ENCODE assay signal across 14 cellular contexts in the genomic region with DNA sequence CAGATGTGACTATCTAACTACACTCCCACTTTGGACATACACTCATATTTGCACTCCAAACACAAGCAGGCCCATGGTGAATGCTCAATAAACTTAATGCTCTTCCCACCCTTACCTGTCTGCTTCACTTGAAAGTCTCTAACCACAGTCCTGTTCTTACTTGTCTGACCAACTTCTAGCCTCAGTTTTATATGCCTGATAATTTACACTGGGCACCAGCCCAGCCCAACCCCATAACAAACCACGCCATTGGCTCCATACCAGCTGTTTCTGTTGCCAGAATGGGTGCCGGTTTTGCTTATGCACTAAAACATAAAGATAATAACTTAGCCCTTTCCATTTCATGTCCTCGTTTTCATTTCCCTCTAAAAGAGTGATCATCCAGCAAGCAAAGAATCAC.
DNase-seq lines count a peak whose midpoint lies in the region; ATAC-seq and TF ChIP-seq lines count a peak whose summit lies in the region.
"Had no signal": no experiment of that assay in that cellular context is flagged by ENCODE, and none has a peak within 500 bp of the region (broad histone marks: within the 10 kb centered on the region; RNA-seq: fewer than 3 reads in every experiment).

No MANE protein-coding gene starts in this region.

- no peak for TF ChIP-seq CTCF in colonic mucosa (IDR thresholded peaks at IDR 0.05)

- no peaks in the 10 kb centered on the region for H3K9me3 ChIP-seq in colonic mucosa
- H3K9me3 ChIP-seq: heart left ventricle, right atrium auricular region had no signal

- H3K4me1 ChIP-seq in colonic mucosa, result peaks cover 4% of the 10 kb centered on the region
- H3K4me1 ChIP-seq: right atrium auricular region had no signal

- H3K27ac Mint-ChIP-seq in stimulated activated memory B cell treated with anti-CD40 and anti-IgM and Interleukin-4, amounts not matched to agents 10 μg/mL and 1 μg/mL and 100 μg/mL, for 72 hours, result no peak overlapping the region
- H3K27ac Mint-ChIP-seq: CD4-positive, alpha-beta memory T cell; naive thymus-derived CD8-positive, alpha-beta T cell had no signal

- H3K27me3 ChIP-seq in colonic mucosa, result no peaks in the 10 kb centered on the region
- H3K27me3 ChIP-seq: heart left ventricle, right atrium auricular region had no signal

- no peak overlapping the region for H3K4me3 ChIP-seq in colonic mucosa
- H3K4me3 ChIP-seq: heart left ventricle, right atrium auricular region had no signal

- intact Hi-C loops in colonic mucosa (cut with DNase I), result loop anchor here (5.0 to 10.0 kb wide), 2 partner anchors 56 to 139 kb away; no protein-coding TSS in a partner anchor

- no peaks in the 10 kb centered on the region for H3K36me3 Mint-ChIP-seq in stimulated activated memory B cell treated with anti-CD40 and anti-IgM and Interleukin-4, amounts not matched to agents 10 μg/mL and 1 μg/mL and 100 μg/mL, for 72 hours
- H3K36me3 Mint-ChIP-seq: CD4-positive, alpha-beta memory T cell; naive thymus-derived CD8-positive, alpha-beta T cell had no signal

- H3K36me3 ChIP-seq in colonic mucosa, result no peaks in the 10 kb centered on the region
- H3K36me3 ChIP-seq: heart left ventricle, right atrium auricular region had no signal

- peaks cover 12% of the 10 kb centered on the region for H3K4me1 Mint-ChIP-seq in stimulated activated memory B cell treated with anti-CD40 and anti-IgM and Interleukin-4, amounts not matched to agents 10 μg/mL and 1 μg/mL and 100 μg/mL, for 72 hours
- H3K4me1 Mint-ChIP-seq: CD4-positive, alpha-beta memory T cell; naive thymus-derived CD8-positive, alpha-beta T cell had no signal

- H3K4me3 Mint-ChIP-seq in stimulated activated memory B cell treated with anti-CD40 and anti-IgM and Interleukin-4, amounts not matched to agents 10 μg/mL and 1 μg/mL and 100 μg/mL, for 72 hours, result no peak overlapping the region
- H3K4me3 Mint-ChIP-seq: CD4-positive, alpha-beta memory T cell; naive thymus-derived CD8-positive, alpha-beta T cell had no signal

- no peak overlapping the region for H3K9ac ChIP-seq in colonic mucosa (ENCODE audit: low read depth in 2 of 2, low read length in 2 of 2)

- peak overlapping the region; percentile 43 for H3K27ac ChIP-seq in colonic mucosa
- H3K27ac ChIP-seq: right atrium auricular region had no signal

- H3K9me3 Mint-ChIP-seq in stimulated activated memory B cell treated with anti-CD40 and anti-IgM and Interleukin-4, amounts not matched to agents 10 μg/mL and 1 μg/mL and 100 μg/mL, for 72 hours, result no peaks in the 10 kb centered on the region
- H3K9me3 Mint-ChIP-seq: naive thymus-derived CD8-positive, alpha-beta T cell had no signal

- no peaks in the 10 kb centered on the region for H3K27me3 Mint-ChIP-seq in stimulated activated memory B cell treated with anti-CD40 and anti-IgM and Interleukin-4, amounts not matched to agents 10 μg/mL and 1 μg/mL and 100 μg/mL, for 72 hours

- peak; percentile 91 for DNase-seq in NCI-H446 treated with DMSO at 0.1 percent for 48 hours (lab: John Stamatoyannopoulos, UW)
- peak; percentile 86 for DNase-seq in colonic mucosa
- DNase-seq in effector CD4-positive, alpha-beta T cell, result no peak
- no peak for DNase-seq in NOMO-1 (lab: John Stamatoyannopoulos, UW; ENCODE audit: unreplicated experiment in 2 of 2)
- no peak for DNase-seq in cortex of kidney (lab: John Stamatoyannopoulos, UW)
- DNase-seq: activated CD8-positive, alpha-beta memory T cell treated with anti-CD3 and anti-CD28 coated beads for 24 hours; CD4-positive, alpha-beta memory T cell; GDM1; HCEC 1CT; heart left ventricle; naive thymus-derived CD8-positive, alpha-beta T cell had no signal

- ATAC-seq in HG03442 (IDR thresholded peaks at IDR 0.05; ENCODE audit: unreplicated experiment), result peak; percentile 47
- peak; percentile 17 for ATAC-seq in stimulated activated memory B cell treated with anti-CD40 and anti-IgM and Interleukin-4, amounts not matched to agents 10 μg/mL and 1 μg/mL and 100 μg/mL, for 72 hours
- ATAC-seq: heart left ventricle; naive thymus-derived CD8-positive, alpha-beta T cell had no signal

Comparison
In these comparisons a context has a peak if more than half of its experiments do, and no peak if none do; other contexts are left out.
1. DNase-seq: peak in NCI-H446 treated with DMSO at 0.1 percent for 48 hours (single experiment) and colonic mucosa (single experiment); none in effector CD4-positive, alpha-beta T cell (single experiment), NOMO-1 (0 of 2) and cortex of kidney (single experiment).